Comparison of ENCODE assay signal across 25 cellular contexts in the genomic region with DNA sequence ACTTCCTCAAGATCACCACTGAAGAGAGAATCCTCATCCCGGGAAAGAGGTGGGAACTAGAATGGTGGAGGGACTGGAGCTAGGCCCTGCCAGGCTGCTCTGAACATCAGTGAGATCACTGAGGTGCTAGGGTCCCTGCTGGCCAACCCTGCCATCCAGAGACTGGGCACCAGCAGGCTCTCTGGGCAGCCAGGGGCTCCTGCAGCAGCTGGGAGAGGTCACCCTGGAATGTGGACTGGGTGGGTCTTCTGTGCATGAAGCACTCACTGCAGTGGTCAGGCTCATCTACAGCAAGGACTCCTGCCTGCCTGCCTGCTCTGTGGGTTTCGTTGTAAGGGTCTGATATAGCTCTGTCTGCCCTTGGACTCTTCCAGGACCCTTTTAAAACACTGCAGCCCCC. TPM values are rescaled to one million over a fixed set of nuclear protein-coding genes. Genes with fewer than 3 reads are reported as not detected.
DNase-seq lines count a peak whose midpoint lies in the region; ATAC-seq, FAIRE-seq and TF ChIP-seq lines count a peak whose summit lies in the region.
"Had no signal": no experiment of that assay in that cellular context is flagged by ENCODE, and none has a peak within 500 bp of the region (broad histone marks: within the 10 kb centered on the region; RNA-seq: fewer than 3 reads in every experiment).

No MANE protein-coding gene starts in this region.

- no peak for TF ChIP-seq EP300 in SK-N-SH (IDR thresholded peaks at IDR 0.05; ENCODE audit: borderline replicate concordance in 1 of 2, low read depth in 1 of 2, low read length in 1 of 2)
- no peak for TF ChIP-seq EP300 in esophagus muscularis mucosa (IDR thresholded peaks at IDR 0.05)

- H3K79me2 ChIP-seq in SK-N-SH (ENCODE audit: insufficient read depth) = no peaks in the 10 kb centered on the region

- H3K36me3 ChIP-seq in SK-N-SH (replicated peaks in 1 of 2; ENCODE audit: control insufficient read depth in 1 of 2, insufficient read depth in 2 of 2, low read length in 1 of 2) (no peaks in the 10 kb centered on the region), esophagus muscularis mucosa (peaks cover 0 to 33% (median 14%) of the 10 kb centered on the region in 4 donors)
- peaks cover 0 to 25% (median 3%) of the 10 kb centered on the region in 3 experiments for H3K36me3 ChIP-seq in naive thymus-derived CD4-positive, alpha-beta T cell (ENCODE audit: control insufficient read depth in 2 of 3, insufficient read depth in 3 of 3, low read length in 3 of 3)
- H3K36me3 ChIP-seq: neutrophil had no signal

- H3K27me3 ChIP-seq in SK-N-SH (ENCODE audit: insufficient read depth) (no peaks in the 10 kb centered on the region), esophagus muscularis mucosa (no peaks in the 10 kb centered on the region)
- H3K27me3 ChIP-seq in naive thymus-derived CD4-positive, alpha-beta T cell (ENCODE audit: control insufficient read depth in 2 of 2, insufficient read depth in 2 of 2, low read length in 2 of 2) = no peaks in the 10 kb centered on the region
- H3K27me3 ChIP-seq: neutrophil, upper lobe of left lung had no signal

- no peaks in the 10 kb centered on the region for H3K4me1 Mint-ChIP-seq in chondrocyte (ENCODE audit: low read depth)
- peaks cover 0 to 4% (median 2%) of the 10 kb centered on the region in 7 donors for H3K4me1 Mint-ChIP-seq in naive thymus-derived CD4-positive, alpha-beta T cell

- no peak for ATAC-seq in SK-N-SH treated with all-trans-retinoic acid at 6 μM for 48 hours
- no peak for ATAC-seq in naive thymus-derived CD4-positive, alpha-beta T cell

- TF ChIP-seq CTCF in SK-N-SH (IDR thresholded peaks at IDR 0.05) (no peak), D721Med (IDR thresholded peaks at IDR 0.05; ENCODE audit: insufficient read depth, missing control alignments) (no peak), chondrocyte (IDR thresholded peaks at IDR 0.05) (no peak), esophagus muscularis mucosa (IDR thresholded peaks at IDR 0.05) (no peak)

- H3K27ac Mint-ChIP-seq in chondrocyte (ENCODE audit: unreplicated experiment) = no peak overlapping the region
- peak overlapping the region in 5 of 9 donors; percentile 17 to 59 (median 54) for H3K27ac Mint-ChIP-seq in naive thymus-derived CD4-positive, alpha-beta T cell
- H3K27ac Mint-ChIP-seq: activated naive CD8-positive, alpha-beta T cell had no signal

- no peak for TF ChIP-seq RAD21 in SK-N-SH (IDR thresholded peaks at IDR 0.05; ENCODE audit: low read length)

- H3K9ac ChIP-seq in SK-N-SH = no peak overlapping the region

- intact Hi-C loops in naive thymus-derived CD4-positive, alpha-beta T cell (cut with micrococcal nuclease) = no loop called here
- intact Hi-C loops in esophagus muscularis mucosa (cut with DNase I) = no loop called here

- POLR2A ChIA-PET in SK-N-SH (lab: Yijun Ruan, JAX) = no interaction called here
- POLR2A ChIA-PET in naive thymus-derived CD4-positive, alpha-beta T cell (lab: Charles Lee) = no interaction called here

- H3K4me2 ChIP-seq in SK-N-SH = no peak overlapping the region

- H3K27me3 Mint-ChIP-seq in chondrocyte (ENCODE audit: low read depth) = no peaks in the 10 kb centered on the region
- H3K27me3 Mint-ChIP-seq in naive thymus-derived CD4-positive, alpha-beta T cell = no peaks in the 10 kb centered on the region
- H3K27me3 Mint-ChIP-seq: activated naive CD8-positive, alpha-beta T cell had no signal

- CTCF ChIA-PET in SK-N-SH (lab: Yijun Ruan, JAX) = interaction anchor here (5.4 kb wide), 1 partner anchor 180 kb away, joined by 24 read pairs; no protein-coding TSS in a partner anchor
- CTCF ChIA-PET in naive thymus-derived CD4-positive, alpha-beta T cell (lab: Charles Lee) = no interaction called here

- peaks cover 0 to 35% of the 10 kb centered on the region in 2 experiments; a peak in 1 of 4 replicates for H3K4me1 ChIP-seq in SK-N-SH (ENCODE audit: control insufficient read depth in 1 of 2, insufficient read depth in 2 of 2, low read depth in 1 of 2, low read length in 1 of 2)
- H3K4me1 ChIP-seq in naive thymus-derived CD4-positive, alpha-beta T cell (ENCODE audit: control insufficient read depth in 2 of 2, insufficient read depth in 2 of 2, low read length in 2 of 2) = no peaks in the 10 kb centered on the region
- H3K4me1 ChIP-seq in esophagus muscularis mucosa = peaks cover 4 to 30% (median 9%) of the 10 kb centered on the region in 4 donors

- H3F3A ChIP-seq in SK-N-SH (replicated peaks; ENCODE audit: insufficient read depth) = no peaks in the 10 kb centered on the region

- DNase-seq in SK-N-SH (peak; percentile 14), D721Med (ENCODE audit: insufficient read length, low spot score) (peak; percentile 4), chondrocyte (ENCODE audit: low spot score) (peak; percentile 70), NCI-H748 treated with DMSO at 0.1 percent for 48 hours (lab: John Stamatoyannopoulos, UW) (no peak), esophagus muscularis mucosa (ENCODE audit: extremely low spot score) (no peak), medulla oblongata (ENCODE audit: extremely low spot score) (no peak)
- peak in 1 of 9 donors; percentile 13 for DNase-seq in naive thymus-derived CD4-positive, alpha-beta T cell
- DNase-seq: activated CD4-positive, alpha-beta T cell treated with anti-CD3 and anti-CD28 coated beads for 4 hours; dermis blood vessel endothelial cell; foreskin melanocyte; Kasumi-1; NCI-H1092 treated with DMSO at 0.1 percent for 48 hours; retina; stimulated activated naive CD4-positive, alpha-beta T cell; SW 1271 had no signal

- H4K20me1 ChIP-seq in SK-N-SH (ENCODE audit: insufficient read depth) = no peaks in the 10 kb centered on the region

- no peaks in the 10 kb centered on the region for H3K9me2 ChIP-seq in SK-N-SH

- H3K4me3 Mint-ChIP-seq in chondrocyte (ENCODE audit: unreplicated experiment) = no peak overlapping the region
- H3K4me3 Mint-ChIP-seq in naive thymus-derived CD4-positive, alpha-beta T cell = no peak overlapping the region
- H3K4me3 Mint-ChIP-seq: activated naive CD8-positive, alpha-beta T cell; brain had no signal

- no peak overlapping the region for H3K27ac ChIP-seq in SK-N-SH (ENCODE audit: low read depth in 2 of 2, low read length in 1 of 2)
- no peak overlapping the region for H3K27ac ChIP-seq in naive thymus-derived CD4-positive, alpha-beta T cell (ENCODE audit: low read depth, low read length)
- no peak overlapping the region for H3K27ac ChIP-seq in esophagus muscularis mucosa (replicated peaks in 1 of 4)
- H3K27ac ChIP-seq: 22Rv1, neutrophil, upper lobe of left lung had no signal

- FAIRE-seq in D721Med (lab: Jason Lieb, UNC) = no peak
- FAIRE-seq: HTR-8/SVneo had no signal

- WGBS in SK-N-SH (ENCODE audit: low lambda C conversion rate) = 51% methylated on average over 2 of the region's 2 CpGs
- 79% methylated on average over 2 of the region's 2 CpGs for WGBS in esophagus muscularis mucosa

- H3K4me3 ChIP-seq in SK-N-SH (ENCODE audit: low read depth in 2 of 2, low read length in 1 of 2) (no peak overlapping the region), esophagus muscularis mucosa (no peak overlapping the region)
- no peak overlapping the region for H3K4me3 ChIP-seq in naive thymus-derived CD4-positive, alpha-beta T cell (ENCODE audit: low read length)
- H3K4me3 ChIP-seq: upper lobe of left lung had no signal

- no peaks in the 10 kb centered on the region for H3K9me3 Mint-ChIP-seq in chondrocyte (ENCODE audit: low read depth)
- H3K9me3 Mint-ChIP-seq in naive thymus-derived CD4-positive, alpha-beta T cell = no peaks in the 10 kb centered on the region

- H2AFZ ChIP-seq in SK-N-SH (ENCODE audit: low read depth) = no peak overlapping the region

- H3K9me3 ChIP-seq in SK-N-SH = no peaks in the 10 kb centered on the region
- no peaks in the 10 kb centered on the region for H3K9me3 ChIP-seq in naive thymus-derived CD4-positive, alpha-beta T cell (ENCODE audit: control insufficient read depth in 2 of 3, low read length in 3 of 3)
- H3K9me3 ChIP-seq in esophagus muscularis mucosa = no peaks in the 10 kb centered on the region
- H3K9me3 ChIP-seq: neutrophil, upper lobe of left lung had no signal

- peaks cover under 1% of the 10 kb centered on the region for H3K36me3 Mint-ChIP-seq in chondrocyte (ENCODE audit: low read depth)
- H3K36me3 Mint-ChIP-seq in naive thymus-derived CD4-positive, alpha-beta T cell = peaks cover 0 to 7% (median 0%) of the 10 kb centered on the region in 5 donors
- H3K36me3 Mint-ChIP-seq: activated naive CD8-positive, alpha-beta T cell; brain had no signal

- no peak for TF ChIP-seq POLR2A in esophagus muscularis mucosa (IDR thresholded peaks at IDR 0.05; ENCODE audit: low read depth)

TF ChIP-seq in SK-N-SH, 30 proteins besides CTCF, POLR2A, EP300 and RAD21 (continues in another document):
- TF ChIP-seq FOXJ3 (CRISPR knock-in tag; IDR thresholded peaks at IDR 0.05) = no peak

RNA-seq across cellular contexts. Expression of a gene that starts 24.9 kb away (rescaled TPM):
- polyA plus RNA-seq in SK-N-SH (2012; rRNA removed) = 0.18 and 0.58 TPM in 2 replicates
- polyA plus RNA-seq in SK-N-SH (2012; cell fraction: cytosol; rRNA removed) = 0.03 and 0.10 TPM in 2 replicates
- polyA plus RNA-seq in SK-N-SH (2012; cell fraction: nucleus; rRNA removed) = 1.2 and 1.5 TPM in 2 replicates
- 1.4 to 5.2 TPM (median 3.6 TPM) in 3 replicates for total RNA-seq in chondrocyte
- 10 to 100 TPM in 4 of 5 experiments, 1 to 10 TPM in 1; 4.2 to 41.5 (median 31.1) TPM for total RNA-seq in naive thymus-derived CD4-positive, alpha-beta T cell
- 10 to 100 TPM in 1 of 2 donors, 1 to 10 TPM in 1; 6.2 to 12.6 TPM for polyA plus RNA-seq in naive thymus-derived CD4-positive, alpha-beta T cell
- total RNA-seq in esophagus muscularis mucosa = 10 to 100 TPM in 2 of 4 donors, 1 to 10 TPM in 2; 3.3 to 11.8 (median 10.8) TPM

RNA-seq across cellular contexts. Expression of a gene that starts 32.6 kb away (rescaled TPM):
- polyA plus RNA-seq in SK-N-SH (2012; rRNA removed) = 0.03 and 0.10 TPM in 2 replicates
- polyA plus RNA-seq in SK-N-SH (2012; cell fraction: cytosol; rRNA removed) = 0.05 TPM in 2 replicates
- polyA plus RNA-seq in SK-N-SH (2012; cell fraction: nucleus; rRNA removed) = 0.04 and 0.06 TPM in 2 replicates
- total RNA-seq in chondrocyte (0.25 TPM in 1 of 3 replicates, not detected in the others), esophagus muscularis mucosa (1 to 10 TPM in 1 of 4 donors, under 1 TPM in 2, not detected in 1; 0.33 to 1.2 (median 0.69) TPM)
- 1 to 10 TPM in 4 of 5 experiments, under 1 TPM in 1; 0.31 to 5.4 (median 3.9) TPM for total RNA-seq in naive thymus-derived CD4-positive, alpha-beta T cell
- polyA plus RNA-seq in naive thymus-derived CD4-positive, alpha-beta T cell = 1 to 10 TPM; 5.1 to 5.6 TPM
- total RNA-seq: RPMI7951 had no signal

RNA-seq across cellular contexts. Expression of a gene that starts 49.1 kb away (rescaled TPM):
- not detected in 2 replicates for polyA plus RNA-seq in SK-N-SH (2012; rRNA removed)
- polyA plus RNA-seq in SK-N-SH (2012; cell fraction: cytosol; rRNA removed) = 0.01 TPM in 1 of 2 replicates, not detected in the other
- polyA plus RNA-seq in SK-N-SH (2012; cell fraction: nucleus; rRNA removed) = 0.18 and 0.32 TPM in 2 replicates
- total RNA-seq in chondrocyte (not detected in 3 replicates), esophagus muscularis mucosa (under 1 TPM in 3 of 4 donors, not detected in 1; 0.32 to 0.46 (median 0.42) TPM)
- total RNA-seq in naive thymus-derived CD4-positive, alpha-beta T cell = under 1 TPM in 1 of 5 experiments, not detected in 4; 0.11 TPM
- polyA plus RNA-seq in naive thymus-derived CD4-positive, alpha-beta T cell = not detected
- total RNA-seq: dermis blood vessel endothelial cell, NCI-H460, RPMI7951 had no signal
- polyA plus RNA-seq: BJ had no signal

RNA-seq across cellular contexts. Expression of a gene that starts 56.3 kb away (rescaled TPM):
- not detected in 2 replicates for polyA plus RNA-seq in SK-N-SH (2012; rRNA removed)
- not detected in 2 replicates for polyA plus RNA-seq in SK-N-SH (2012; cell fraction: cytosol; rRNA removed)
- not detected in 2 replicates for polyA plus RNA-seq in SK-N-SH (2012; cell fraction: nucleus; rRNA removed)
- total RNA-seq in chondrocyte (not detected in 3 replicates), esophagus muscularis mucosa (not detected)
- total RNA-seq in naive thymus-derived CD4-positive, alpha-beta T cell = not detected
- not detected for polyA plus RNA-seq in naive thymus-derived CD4-positive, alpha-beta T cell
- total RNA-seq: dermis blood vessel endothelial cell, NCI-H460, RPMI7951, upper lobe of left lung had no signal
- polyA plus RNA-seq: BJ had no signal

Comparison
In these comparisons a context has a peak if more than half of its experiments do, and no peak if none do; other contexts are left out.
1. DNase-seq: peak in SK-N-SH (single experiment), D721Med (single experiment) and chondrocyte (single experiment); none in NCI-H748 treated with DMSO at 0.1 percent for 48 hours (single experiment), esophagus muscularis mucosa (single experiment) and medulla oblongata (single experiment).